In genomic region chr14:90599748-90600507, GRCh38 we compare ENCODE assay signal across 9 cellular contexts.
DNase-seq lines count a peak whose midpoint lies in the region; ATAC-seq and FAIRE-seq lines count a peak whose summit lies in the region.
"Had no signal": no experiment of that assay in that cellular context is flagged by ENCODE, and none has a peak within 500 bp of the region (broad histone marks: within the 10 kb centered on the region; RNA-seq: fewer than 3 reads in every experiment).

No MANE protein-coding gene starts in this region.

- DNase-seq in Right ventricle myocardium superior (no peak), cardiac septum (ENCODE audit: low spot score) (no peak), T47D (ENCODE audit: low read depth in 1 of 2, low spot score in 1 of 2) (peak; percentile 75 to 85), frontal cortex (ENCODE audit: low spot score in 2 of 2) (no peak), NCI-H226 (no peak)
- no peak for DNase-seq in activated CD4-positive, CD25-positive, alpha-beta regulatory T cell (lab: John Stamatoyannopoulos, UW)
- DNase-seq: activated naive CD8-positive, alpha-beta T cell treated with anti-CD3 and anti-CD28 coated beads, Interleukin-2, amount 50 U/mL, for 24 hours had no signal

- intact Hi-C loops in Right ventricle myocardium superior (cut with DNase I): no loop called here
- intact Hi-C loops in cardiac septum (cut with DNase I): no loop called here

- FAIRE-seq in frontal cortex (lab: Jason Lieb, UNC): no peak

- ATAC-seq in Right ventricle myocardium superior (ENCODE audit: poor library complexity): peak; percentile 59
- no peak for ATAC-seq in HG03025 (IDR thresholded peaks at IDR 0.05; ENCODE audit: low FRiP score, unreplicated experiment)
- ATAC-seq: activated naive CD8-positive, alpha-beta T cell treated with anti-CD3 and anti-CD28 coated beads, Interleukin-2, amount 50 U/mL, for 24 hours had no signal

- H3K27me3 ChIP-seq in layer of hippocampus (ENCODE audit: control insufficient read depth, insufficient read depth, low read length): no peaks in the 10 kb centered on the region

- H3K27ac ChIP-seq in layer of hippocampus (ENCODE audit: low read depth, low read length): peak overlapping the region; percentile 74

- in situ Hi-C loops in T47D (cut with HindIII; ENCODE audit: low pct_unique_long_range_greater_than_20kb, low sequenced_read_pairs): no loop called here

Comparison
In these comparisons a context has a peak if more than half of its experiments do, and no peak if none do; other contexts are left out.
1. DNase-seq: peak in T47D (2 of 2); none in Right ventricle myocardium superior (single experiment), cardiac septum (single experiment), frontal cortex (0 of 2), activated CD4-positive, CD25-positive, alpha-beta regulatory T cell (0 of 4) and NCI-H226 (single experiment).